Comparison of ENCODE assay signal across 1 cellular context in the genomic region with DNA sequence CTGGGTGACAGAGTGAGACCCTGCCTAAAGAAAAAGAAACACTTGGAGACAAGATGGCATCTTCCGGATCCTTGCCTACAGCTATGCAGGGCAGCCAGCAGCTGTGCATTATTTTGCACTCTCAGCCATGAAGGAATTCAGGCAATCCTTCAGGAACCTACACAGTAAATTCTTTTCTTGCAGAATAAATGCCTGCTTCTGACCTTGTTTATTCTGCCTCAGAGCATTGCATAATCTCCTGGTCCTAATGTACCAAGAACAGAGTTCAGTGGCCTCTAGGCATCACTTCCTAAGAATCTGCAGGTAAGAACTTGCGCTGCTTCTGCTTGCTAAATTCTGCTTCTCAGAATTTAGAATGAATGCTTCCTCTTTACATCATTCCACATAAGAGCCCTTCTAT.
A peak's percentile ranks its signal among the peaks of the same experiment; 100 is the strongest.
TF ChIP-seq lines count a peak whose summit lies in the region.

No MANE protein-coding gene starts in this region.

TF ChIP-seq in HepG2, 621 proteins besides CTCF, POLR2A, EP300 and RAD21 (continued from another document):
- TF ChIP-seq, protein P1, sequence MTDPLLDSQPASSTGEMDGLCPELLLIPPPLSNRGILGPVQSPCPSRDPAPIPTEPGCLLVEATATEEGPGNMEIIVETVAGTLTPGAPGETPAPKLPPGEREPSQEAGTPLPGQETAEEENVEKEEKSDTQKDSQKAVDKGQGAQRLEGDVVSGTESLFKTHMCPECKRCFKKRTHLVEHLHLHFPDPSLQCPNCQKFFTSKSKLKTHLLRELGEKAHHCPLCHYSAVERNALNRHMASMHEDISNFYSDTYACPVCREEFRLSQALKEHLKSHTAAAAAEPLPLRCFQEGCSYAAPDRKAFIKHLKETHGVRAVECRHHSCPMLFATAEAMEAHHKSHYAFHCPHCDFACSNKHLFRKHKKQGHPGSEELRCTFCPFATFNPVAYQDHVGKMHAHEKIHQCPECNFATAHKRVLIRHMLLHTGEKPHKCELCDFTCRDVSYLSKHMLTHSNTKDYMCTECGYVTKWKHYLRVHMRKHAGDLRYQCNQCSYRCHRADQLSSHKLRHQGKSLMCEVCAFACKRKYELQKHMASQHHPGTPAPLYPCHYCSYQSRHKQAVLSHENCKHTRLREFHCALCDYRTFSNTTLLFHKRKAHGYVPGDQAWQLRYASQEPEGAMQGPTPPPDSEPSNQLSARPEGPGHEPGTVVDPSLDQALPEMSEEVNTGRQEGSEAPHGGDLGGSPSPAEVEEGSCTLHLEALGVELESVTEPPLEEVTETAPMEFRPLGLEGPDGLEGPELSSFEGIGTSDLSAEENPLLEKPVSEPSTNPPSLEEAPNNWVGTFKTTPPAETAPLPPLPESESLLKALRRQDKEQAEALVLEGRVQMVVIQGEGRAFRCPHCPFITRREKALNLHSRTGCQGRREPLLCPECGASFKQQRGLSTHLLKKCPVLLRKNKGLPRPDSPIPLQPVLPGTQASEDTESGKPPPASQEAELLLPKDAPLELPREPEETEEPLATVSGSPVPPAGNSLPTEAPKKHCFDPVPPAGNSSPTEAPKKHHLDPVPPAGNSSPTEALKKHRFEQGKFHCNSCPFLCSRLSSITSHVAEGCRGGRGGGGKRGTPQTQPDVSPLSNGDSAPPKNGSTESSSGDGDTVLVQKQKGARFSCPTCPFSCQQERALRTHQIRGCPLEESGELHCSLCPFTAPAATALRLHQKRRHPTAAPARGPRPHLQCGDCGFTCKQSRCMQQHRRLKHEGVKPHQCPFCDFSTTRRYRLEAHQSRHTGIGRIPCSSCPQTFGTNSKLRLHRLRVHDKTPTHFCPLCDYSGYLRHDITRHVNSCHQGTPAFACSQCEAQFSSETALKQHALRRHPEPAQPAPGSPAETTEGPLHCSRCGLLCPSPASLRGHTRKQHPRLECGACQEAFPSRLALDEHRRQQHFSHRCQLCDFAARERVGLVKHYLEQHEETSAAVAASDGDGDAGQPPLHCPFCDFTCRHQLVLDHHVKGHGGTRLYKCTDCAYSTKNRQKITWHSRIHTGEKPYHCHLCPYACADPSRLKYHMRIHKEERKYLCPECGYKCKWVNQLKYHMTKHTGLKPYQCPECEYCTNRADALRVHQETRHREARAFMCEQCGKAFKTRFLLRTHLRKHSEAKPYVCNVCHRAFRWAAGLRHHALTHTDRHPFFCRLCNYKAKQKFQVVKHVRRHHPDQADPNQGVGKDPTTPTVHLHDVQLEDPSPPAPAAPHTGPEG (CRISPR knock-in tag; IDR thresholded peaks at IDR 0.05), result no peak
- TF ChIP-seq, protein P2, sequence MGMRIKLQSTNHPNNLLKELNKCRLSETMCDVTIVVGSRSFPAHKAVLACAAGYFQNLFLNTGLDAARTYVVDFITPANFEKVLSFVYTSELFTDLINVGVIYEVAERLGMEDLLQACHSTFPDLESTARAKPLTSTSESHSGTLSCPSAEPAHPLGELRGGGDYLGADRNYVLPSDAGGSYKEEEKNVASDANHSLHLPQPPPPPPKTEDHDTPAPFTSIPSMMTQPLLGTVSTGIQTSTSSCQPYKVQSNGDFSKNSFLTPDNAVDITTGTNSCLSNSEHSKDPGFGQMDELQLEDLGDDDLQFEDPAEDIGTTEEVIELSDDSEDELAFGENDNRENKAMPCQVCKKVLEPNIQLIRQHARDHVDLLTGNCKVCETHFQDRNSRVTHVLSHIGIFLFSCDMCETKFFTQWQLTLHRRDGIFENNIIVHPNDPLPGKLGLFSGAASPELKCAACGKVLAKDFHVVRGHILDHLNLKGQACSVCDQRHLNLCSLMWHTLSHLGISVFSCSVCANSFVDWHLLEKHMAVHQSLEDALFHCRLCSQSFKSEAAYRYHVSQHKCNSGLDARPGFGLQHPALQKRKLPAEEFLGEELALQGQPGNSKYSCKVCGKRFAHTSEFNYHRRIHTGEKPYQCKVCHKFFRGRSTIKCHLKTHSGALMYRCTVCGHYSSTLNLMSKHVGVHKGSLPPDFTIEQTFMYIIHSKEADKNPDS (CRISPR knock-in tag; IDR thresholded peaks at IDR 0.05), result no peak
- TF ChIP-seq NFKB2 (CRISPR knock-in tag; IDR thresholded peaks at IDR 0.05; ENCODE audit: borderline replicate concordance) (no peak), FOXP1 (IDR thresholded peaks at IDR 0.05) (no peak), FOXP1 (CRISPR knock-in tag; IDR thresholded peaks at IDR 0.05) (peak; percentile 70), ZNF274 (CRISPR knock-in tag; IDR thresholded peaks at IDR 0.05) (no peak), IRF2 (CRISPR knock-in tag; IDR thresholded peaks at IDR 0.05) (no peak; the same call in 1 of the 2 replicates), HOXA7 (CRISPR knock-in tag; IDR thresholded peaks at IDR 0.05) (no peak), POGZ (CRISPR knock-in tag; IDR thresholded peaks at IDR 0.05) (0 out of 2 replicates have a peak, but pooled peaks have one; percentile 21), SMARCE1 (IDR thresholded peaks at IDR 0.05; ENCODE audit: borderline replicate concordance) (no peak), ARNT2 (CRISPR knock-in tag; IDR thresholded peaks at IDR 0.05; ENCODE audit: low read depth) (no peak), ZNF780A (CRISPR knock-in tag; IDR thresholded peaks at IDR 0.05) (no peak), SRF (IDR thresholded peaks at IDR 0.05; ENCODE audit: low read depth, low read length) (no peak)
- TF ChIP-seq, protein P3, sequence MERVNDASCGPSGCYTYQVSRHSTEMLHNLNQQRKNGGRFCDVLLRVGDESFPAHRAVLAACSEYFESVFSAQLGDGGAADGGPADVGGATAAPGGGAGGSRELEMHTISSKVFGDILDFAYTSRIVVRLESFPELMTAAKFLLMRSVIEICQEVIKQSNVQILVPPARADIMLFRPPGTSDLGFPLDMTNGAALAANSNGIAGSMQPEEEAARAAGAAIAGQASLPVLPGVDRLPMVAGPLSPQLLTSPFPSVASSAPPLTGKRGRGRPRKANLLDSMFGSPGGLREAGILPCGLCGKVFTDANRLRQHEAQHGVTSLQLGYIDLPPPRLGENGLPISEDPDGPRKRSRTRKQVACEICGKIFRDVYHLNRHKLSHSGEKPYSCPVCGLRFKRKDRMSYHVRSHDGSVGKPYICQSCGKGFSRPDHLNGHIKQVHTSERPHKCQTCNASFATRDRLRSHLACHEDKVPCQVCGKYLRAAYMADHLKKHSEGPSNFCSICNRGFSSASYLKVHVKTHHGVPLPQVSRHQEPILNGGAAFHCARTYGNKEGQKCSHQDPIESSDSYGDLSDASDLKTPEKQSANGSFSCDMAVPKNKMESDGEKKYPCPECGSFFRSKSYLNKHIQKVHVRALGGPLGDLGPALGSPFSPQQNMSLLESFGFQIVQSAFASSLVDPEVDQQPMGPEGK (CRISPR knock-in tag; IDR thresholded peaks at IDR 0.05), result no peak
- TF ChIP-seq, protein P4, sequence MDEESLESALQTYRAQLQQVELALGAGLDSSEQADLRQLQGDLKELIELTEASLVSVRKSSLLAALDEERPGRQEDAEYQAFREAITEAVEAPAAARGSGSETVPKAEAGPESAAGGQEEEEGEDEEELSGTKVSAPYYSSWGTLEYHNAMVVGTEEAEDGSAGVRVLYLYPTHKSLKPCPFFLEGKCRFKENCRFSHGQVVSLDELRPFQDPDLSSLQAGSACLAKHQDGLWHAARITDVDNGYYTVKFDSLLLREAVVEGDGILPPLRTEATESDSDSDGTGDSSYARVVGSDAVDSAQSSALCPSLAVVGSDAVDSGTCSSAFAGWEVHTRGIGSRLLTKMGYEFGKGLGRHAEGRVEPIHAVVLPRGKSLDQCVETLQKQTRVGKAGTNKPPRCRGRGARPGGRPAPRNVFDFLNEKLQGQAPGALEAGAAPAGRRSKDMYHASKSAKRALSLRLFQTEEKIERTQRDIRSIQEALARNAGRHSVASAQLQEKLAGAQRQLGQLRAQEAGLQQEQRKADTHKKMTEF (CRISPR knock-in tag; IDR thresholded peaks at IDR 0.05), result peak; percentile 33; the same call in 1 of the 2 replicates
- TF ChIP-seq, protein P5, sequence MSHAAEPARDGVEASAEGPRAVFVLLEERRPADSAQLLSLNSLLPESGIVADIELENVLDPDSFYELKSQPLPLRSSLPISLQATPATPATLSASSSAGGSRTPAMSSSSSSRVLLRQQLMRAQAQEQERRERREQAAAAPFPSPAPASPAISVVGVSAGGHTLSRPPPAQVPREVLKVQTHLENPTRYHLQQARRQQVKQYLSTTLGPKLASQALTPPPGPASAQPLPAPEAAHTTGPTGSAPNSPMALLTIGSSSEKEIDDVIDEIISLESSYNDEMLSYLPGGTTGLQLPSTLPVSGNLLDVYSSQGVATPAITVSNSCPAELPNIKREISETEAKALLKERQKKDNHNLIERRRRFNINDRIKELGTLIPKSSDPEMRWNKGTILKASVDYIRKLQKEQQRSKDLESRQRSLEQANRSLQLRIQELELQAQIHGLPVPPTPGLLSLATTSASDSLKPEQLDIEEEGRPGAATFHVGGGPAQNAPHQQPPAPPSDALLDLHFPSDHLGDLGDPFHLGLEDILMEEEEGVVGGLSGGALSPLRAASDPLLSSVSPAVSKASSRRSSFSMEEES (CRISPR knock-in tag; IDR thresholded peaks at IDR 0.05), result no peak
